Comparison of ENCODE assay signal across 8 cellular contexts in genomic region chr17:28042657-28042720, GRCh38. TPM values are rescaled to one million over a fixed set of nuclear protein-coding genes. Genes with fewer than 3 reads are reported as not detected.
DNase-seq lines count a peak whose midpoint lies in the region; ATAC-seq and TF ChIP-seq lines count a peak whose summit lies in the region.

NLK (plus strand) TSS chr17:28042677; CDS start chr17:28042874, 197 bp downstream.

- H3K36me3 ChIP-seq in Caco-2 (ENCODE audit: control insufficient read depth, insufficient read depth, low read length) (peaks cover 5% of the 10 kb centered on the region; the same call in 1 of the 2 replicates), SJSA1 (peaks cover 29% of the 10 kb centered on the region), osteoblast (ENCODE audit: insufficient read depth, low read length) (no peaks in the 10 kb centered on the region)

- peaks cover 27% of the 10 kb centered on the region for H4K20me1 ChIP-seq in osteoblast (ENCODE audit: insufficient read depth, low read length)

- peaks cover 56% of the 10 kb centered on the region for H3K79me2 ChIP-seq in osteoblast (ENCODE audit: insufficient read depth, low read length)

- H3K36me3 Mint-ChIP-seq in Caco-2 (ENCODE audit: insufficient read depth, unreplicated experiment): peaks cover 36% of the 10 kb centered on the region

- intact Hi-C loops in Caco-2 (cut with micrococcal nuclease; ENCODE audit: unreplicated experiment): loop anchor here (5.0 to 10.0 kb wide), 5 partner anchors 90 to 295 kb away; partner anchors contain the start of genes IFT20 and TNFAIP1

- H3K9me3 ChIP-seq in Caco-2 (no peaks in the 10 kb centered on the region), SJSA1 (replicated peaks) (no peaks in the 10 kb centered on the region), osteoblast (ENCODE audit: low read depth, low read length) (no peaks in the 10 kb centered on the region)

- POLR2A ChIA-PET in Caco-2 (lab: Charles Lee): interaction anchor here (0.6 kb wide), 1 partner anchor 89 kb away, joined by 3 read pairs; no protein-coding TSS in a partner anchor

- H3K27me3 Mint-ChIP-seq in Caco-2 (ENCODE audit: insufficient read depth, unreplicated experiment): no peaks in the 10 kb centered on the region

- peak within 1 kb of the TSS; percentile 93 for H3K27ac Mint-ChIP-seq in Caco-2 (ENCODE audit: unreplicated experiment)

- CTCF ChIA-PET in Caco-2 (lab: Charles Lee): interaction anchor here (0.8 kb wide), 1 partner anchor 13 kb away, joined by 3 read pairs; no protein-coding TSS in a partner anchor

- H3K27me3 ChIP-seq in Caco-2 (replicated peaks; ENCODE audit: control insufficient read depth, insufficient read depth, low read length) (no peaks in the 10 kb centered on the region), SJSA1 (replicated peaks) (no peaks in the 10 kb centered on the region), osteoblast (ENCODE audit: insufficient read depth, low read length) (no peaks in the 10 kb centered on the region)

- H3K4me1 ChIP-seq in Caco-2 (peaks cover 40% of the 10 kb centered on the region), SJSA1 (replicated peaks) (peaks cover 39% of the 10 kb centered on the region), osteoblast (ENCODE audit: insufficient read depth, low read length) (peaks cover 39% of the 10 kb centered on the region)

- H3K4me2 ChIP-seq in osteoblast (ENCODE audit: insufficient read depth, low read length): peak within 1 kb of the TSS; percentile 70

- TF ChIP-seq CTCF in Caco-2 (IDR thresholded peaks at IDR 0.05; ENCODE audit: insufficient read depth in 1 of 2, low read depth in 1 of 2, low read length in 1 of 2, severe bottlenecking in 1 of 2, unreplicated experiment in 1 of 2): no peak
- TF ChIP-seq CTCF in fibroblast of the aortic adventitia (IDR thresholded peaks at IDR 0.05; ENCODE audit: insufficient read depth, low read length): no peak
- TF ChIP-seq CTCF in osteoblast (IDR thresholded peaks at IDR 0.05; ENCODE audit: extremely low read depth, low read depth, low read length): no peak

- H3K27ac ChIP-seq in SJSA1 (peak within 1 kb of the TSS; percentile 57), osteoblast (ENCODE audit: low read depth, low read length) (peak within 1 kb of the TSS; percentile 71)

- BruUV-seq in Caco-2 (replicated peaks; lab: Mats Ljungman, UMichigan): no TSS peak

- H3K4me1 Mint-ChIP-seq in Caco-2 (ENCODE audit: low read depth, unreplicated experiment): peaks cover 34% of the 10 kb centered on the region

- peak within 1 kb of the TSS; percentile 87 for H3K4me3 ChIP-seq in Caco-2 (ENCODE audit: low read depth, low read length)
- H3K4me3 ChIP-seq in SJSA1: peak within 1 kb of the TSS; percentile 62
- peak within 1 kb of the TSS; percentile 85 for H3K4me3 ChIP-seq in fibroblast of the aortic adventitia (ENCODE audit: low read depth, low read length)
- peak within 1 kb of the TSS; percentile 81 for H3K4me3 ChIP-seq in osteoblast (ENCODE audit: insufficient read depth, low read length)

- H3K4me3 Mint-ChIP-seq in Caco-2 (ENCODE audit: unreplicated experiment): peak within 1 kb of the TSS; percentile 99

- H2AFZ ChIP-seq in osteoblast (ENCODE audit: low read length): peak within 1 kb of the TSS; percentile 77

- H3K9me3 Mint-ChIP-seq in Caco-2 (ENCODE audit: unreplicated experiment): no peaks in the 10 kb centered on the region

- DNase-seq in Caco-2 (no peak), SJSA1 (ENCODE audit: low read depth in 1 of 2, low spot score in 2 of 2) (no peak), fibroblast of the aortic adventitia (ENCODE audit: low read depth) (no peak), osteoblast (ENCODE audit: insufficient read length, low spot score, missing footprints) (no peak), SKM-1 (lab: John Stamatoyannopoulos, UW; ENCODE audit: unreplicated experiment) (no peak)
- no peak for DNase-seq in stimulated activated CD4-positive, alpha-beta T cell treated with anti-CD3 and anti-CD28 coated beads, Interleukin-15, amount 100 ng/mL, for 24 hours

- ATAC-seq in GM18873 (IDR thresholded peaks at IDR 0.05; ENCODE audit: low FRiP score, unreplicated experiment) (no peak), HG03175 (IDR thresholded peaks at IDR 0.05; ENCODE audit: unreplicated experiment) (no peak)

RNA-seq across cellular contexts. Expression of gene NLK, which starts in this region (rescaled TPM):
- total RNA-seq in Caco-2 (2022): 84.5 and 87.3 TPM in 2 replicates
- total RNA-seq in SJSA1 (2014; rRNA removed; shearing (Covaris generic)): 19.3 and 21.8 TPM in 2 replicates
- 7.1 and 12.2 TPM in 2 replicates for total RNA-seq in fibroblast of the aortic adventitia (ENCODE audit: low replicate concordance)
- 10.5 and 16.8 TPM in 2 replicates for total RNA-seq in osteoblast
